8 cellular contexts compared by ENCODE assay signal in the genomic region with DNA sequence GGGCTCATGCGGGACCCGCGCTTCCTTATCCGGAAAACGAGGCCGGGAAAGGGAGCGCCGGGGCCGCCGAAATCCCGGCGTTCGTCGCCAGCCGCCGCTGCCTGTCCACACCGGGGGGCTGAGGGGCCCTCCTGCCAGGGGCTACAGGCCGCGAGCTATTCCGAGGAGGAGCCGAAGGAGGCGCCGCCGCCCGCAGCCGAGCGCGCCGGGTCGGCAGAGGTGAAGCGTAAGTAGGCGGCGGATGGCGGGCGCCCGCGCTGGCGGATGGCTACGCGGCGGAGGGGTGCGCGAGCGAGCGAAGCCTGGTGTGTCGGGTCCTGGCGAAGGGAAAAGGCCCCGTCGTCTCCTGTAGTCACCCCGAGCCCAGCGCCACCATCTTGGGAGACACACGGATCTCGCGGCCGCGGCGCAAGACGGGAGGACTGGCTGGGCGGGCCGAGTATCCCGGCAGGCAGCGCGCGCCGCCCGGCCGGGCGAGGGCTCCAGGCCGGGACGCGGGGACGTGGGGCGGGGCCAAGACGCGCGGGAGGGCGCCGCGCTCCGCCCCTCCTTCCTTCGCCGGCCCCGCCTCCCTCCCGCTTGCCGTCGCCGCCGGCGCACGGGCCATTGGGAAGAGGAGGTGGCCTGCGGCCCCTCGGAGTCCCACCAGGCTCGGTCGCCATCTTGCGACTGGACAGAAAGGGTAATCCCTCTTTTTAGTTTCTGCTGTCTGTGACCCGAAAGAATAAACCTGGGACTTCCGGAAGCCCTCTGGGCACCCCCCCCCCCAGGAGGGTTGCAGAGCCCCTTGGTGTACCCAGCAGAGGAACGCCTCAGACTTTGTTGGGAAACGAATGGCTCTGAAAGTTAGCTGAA. TPM values are rescaled to one million over a fixed set of nuclear protein-coding genes. Genes with fewer than 3 reads are reported as not detected.
DNase-seq lines count a peak whose midpoint lies in the region; ATAC-seq and TF ChIP-seq lines count a peak whose summit lies in the region.

A gene (minus strand): TSS at position 424 of the 855 bp plus-strand sequence. CDS start 29,917 bp downstream, outside the sequence.

- H3K36me3 ChIP-seq in muscle layer of colon (ENCODE audit: insufficient read depth, low read length): no peaks in the 10 kb centered on the region

- DNase-seq in DMS79 (lab: John Stamatoyannopoulos, UW): peak; percentile 62
- DNase-seq in Jurkat, Clone E6-1 (ENCODE audit: low read depth, low spot score): peak; percentile 82
- peak; percentile 85 to 92 for DNase-seq in activated T-cell treated with anti-CD3 and anti-CD28 coated beads, Interleukin-2, amount 50 U/mL, for 48 hours
- peak; percentile 71 to 75 for DNase-seq in stimulated activated CD8-positive, alpha-beta memory T cell treated with anti-CD3 and anti-CD28 coated beads, Interleukin-7, amount 100 ng/mL, for 1 hour (ENCODE audit: low read depth in 2 of 2)

- ATAC-seq in GM21717 (IDR thresholded peaks at IDR 0.05; ENCODE audit: unreplicated experiment) (peak; percentile 86), esophagus mucosa (peak; percentile 98)

- H3K4me3 ChIP-seq in Jurkat, Clone E6-1 (ENCODE audit: low read length): peak within 1 kb of the TSS; percentile 90
- peak within 1 kb of the TSS; percentile 90 to 94 for H3K4me3 ChIP-seq in muscle layer of colon (ENCODE audit: low read depth in 1 of 2, low read length in 2 of 2)

- H3K4me1 ChIP-seq in muscle layer of colon (ENCODE audit: insufficient read depth, low read length): peaks cover 31% of the 10 kb centered on the region

- no peaks in the 10 kb centered on the region for H3K27me3 ChIP-seq in muscle layer of colon (ENCODE audit: control insufficient read depth in 1 of 2, insufficient read depth in 2 of 2, low read length in 2 of 2)

- H3K9me3 ChIP-seq in muscle layer of colon (ENCODE audit: low read length): no peaks in the 10 kb centered on the region

- H3K27ac ChIP-seq in muscle layer of colon (ENCODE audit: low read depth, low read length): peak within 1 kb of the TSS; percentile 97

- H3K9ac ChIP-seq in muscle layer of colon (ENCODE audit: low read length): peak within 1 kb of the TSS; percentile 74

TF ChIP-seq in PFSK-1, 5 proteins besides CTCF, POLR2A, EP300 and RAD21:
- TF ChIP-seq FOXP2 (optimal IDR thresholded peaks at IDR 0.05; ENCODE audit: borderline replicate concordance, extremely low read depth, extremely low read length, insufficient read depth) (peak; percentile 14), TAF1 (IDR thresholded peaks at IDR 0.05; ENCODE audit: borderline replicate concordance, insufficient read depth, low read length) (peak; percentile 83; the same call in 1 of the 2 replicates), SIN3A (IDR thresholded peaks at IDR 0.05; ENCODE audit: borderline replicate concordance, insufficient read depth, low read length) (peak; percentile 48; the same call in 1 of the 2 replicates), POLR2AphosphoS5 (IDR thresholded peaks at IDR 0.05; ENCODE audit: low read depth, low read length) (peak; percentile 89)
- TF ChIP-seq, protein P1, sequence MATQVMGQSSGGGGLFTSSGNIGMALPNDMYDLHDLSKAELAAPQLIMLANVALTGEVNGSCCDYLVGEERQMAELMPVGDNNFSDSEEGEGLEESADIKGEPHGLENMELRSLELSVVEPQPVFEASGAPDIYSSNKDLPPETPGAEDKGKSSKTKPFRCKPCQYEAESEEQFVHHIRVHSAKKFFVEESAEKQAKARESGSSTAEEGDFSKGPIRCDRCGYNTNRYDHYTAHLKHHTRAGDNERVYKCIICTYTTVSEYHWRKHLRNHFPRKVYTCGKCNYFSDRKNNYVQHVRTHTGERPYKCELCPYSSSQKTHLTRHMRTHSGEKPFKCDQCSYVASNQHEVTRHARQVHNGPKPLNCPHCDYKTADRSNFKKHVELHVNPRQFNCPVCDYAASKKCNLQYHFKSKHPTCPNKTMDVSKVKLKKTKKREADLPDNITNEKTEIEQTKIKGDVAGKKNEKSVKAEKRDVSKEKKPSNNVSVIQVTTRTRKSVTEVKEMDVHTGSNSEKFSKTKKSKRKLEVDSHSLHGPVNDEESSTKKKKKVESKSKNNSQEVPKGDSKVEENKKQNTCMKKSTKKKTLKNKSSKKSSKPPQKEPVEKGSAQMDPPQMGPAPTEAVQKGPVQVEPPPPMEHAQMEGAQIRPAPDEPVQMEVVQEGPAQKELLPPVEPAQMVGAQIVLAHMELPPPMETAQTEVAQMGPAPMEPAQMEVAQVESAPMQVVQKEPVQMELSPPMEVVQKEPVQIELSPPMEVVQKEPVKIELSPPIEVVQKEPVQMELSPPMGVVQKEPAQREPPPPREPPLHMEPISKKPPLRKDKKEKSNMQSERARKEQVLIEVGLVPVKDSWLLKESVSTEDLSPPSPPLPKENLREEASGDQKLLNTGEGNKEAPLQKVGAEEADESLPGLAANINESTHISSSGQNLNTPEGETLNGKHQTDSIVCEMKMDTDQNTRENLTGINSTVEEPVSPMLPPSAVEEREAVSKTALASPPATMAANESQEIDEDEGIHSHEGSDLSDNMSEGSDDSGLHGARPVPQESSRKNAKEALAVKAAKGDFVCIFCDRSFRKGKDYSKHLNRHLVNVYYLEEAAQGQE (IDR thresholded peaks at IDR 0.05; ENCODE audit: insufficient read depth in 1 of 2, low read depth in 2 of 2, low read length in 2 of 2): no peak

RNA-seq across cellular contexts. Expression of the gene that starts here (rescaled TPM):
- polyA plus RNA-seq in Jurkat, Clone E6-1 (2012; ENCODE audit: insufficient read depth, insufficient read length): 106 TPM
- 46.1 TPM for polyA plus RNA-seq in PFSK-1 (2012; ENCODE audit: insufficient read length, low read depth)
- total RNA-seq in esophagus mucosa: 70.0 TPM

Comparison
In these comparisons a context has a peak if more than half of its experiments do, and no peak if none do; other contexts are left out.
1. Peak in every context shown above with its lines: DNase-seq, ATAC-seq, H3K4me3 ChIP-seq and H3K27ac ChIP-seq.